In genomic region chr16:10608687-10609409, GRCh38 we compare ENCODE assay signal across 14 cellular contexts. TPM values are rescaled to one million over a fixed set of nuclear protein-coding genes. Genes with fewer than 3 reads are reported as not detected.
DNase-seq lines count a peak whose midpoint lies in the region; ATAC-seq and TF ChIP-seq lines count a peak whose summit lies in the region.
"Had no signal": no experiment of that assay in that cellular context is flagged by ENCODE, and none has a peak within 500 bp of the region (broad histone marks: within the 10 kb centered on the region; RNA-seq: fewer than 3 reads in every experiment).

No MANE protein-coding gene starts in this region.

- H3K27me3 ChIP-seq in right atrium auricular region (no peaks in the 10 kb centered on the region), upper lobe of right lung (no peaks in the 10 kb centered on the region)
- H3K27me3 ChIP-seq: SJSA1, spleen, tibial nerve had no signal

- intact Hi-C loops in Right ventricle myocardium inferior (cut with DNase I) (no loop called here), upper lobe of right lung (cut with DNase I) (no loop called here)

- TF ChIP-seq CTCF in right atrium auricular region (IDR thresholded peaks at IDR 0.05) (no peak), upper lobe of right lung (IDR thresholded peaks at IDR 0.05) (no peak)

- H3K27ac ChIP-seq in right atrium auricular region (peak overlapping the region in 1 of 2 donors; percentile 19), upper lobe of right lung (peak overlapping the region; percentile 28)
- H3K27ac ChIP-seq: SJSA1, spleen had no signal

- H3K9me3 ChIP-seq in right atrium auricular region (no peaks in the 10 kb centered on the region), upper lobe of right lung (no peaks in the 10 kb centered on the region)
- H3K9me3 ChIP-seq: SJSA1, spleen, tibial nerve had no signal

- H3K4me3 ChIP-seq in right atrium auricular region = no peak overlapping the region
- no peak overlapping the region for H3K4me3 ChIP-seq in upper lobe of right lung
- H3K4me3 ChIP-seq: SJSA1, spleen, tibial nerve had no signal

- DNase-seq in Right ventricle myocardium inferior (ENCODE audit: missing footprints) = no peak
- no peak for DNase-seq in right atrium auricular region (ENCODE audit: low spot score)
- DNase-seq in fibroblast of peridontal ligament (ENCODE audit: extremely low read depth) = peak; percentile 48
- peak; percentile 11 for DNase-seq in middle frontal gyrus (ENCODE audit: extremely low spot score, low spot score)
- peak; percentile 66 for DNase-seq in upper lobe of right lung
- no peak for DNase-seq in activated CD4-positive, CD25-positive, alpha-beta regulatory T cell (lab: John Stamatoyannopoulos, UW)
- DNase-seq in NCI-H1436 treated with DMSO at 0.1 percent for 48 hours (lab: John Stamatoyannopoulos, UW) = no peak
- DNase-seq: activated naive CD4-positive, alpha-beta T cell treated with anti-CD3 and anti-CD28 coated beads for 36 hours; Kasumi-1; NCI-H187 treated with DMSO at 0.1 percent for 48 hours; spleen had no signal

- H3K36me3 ChIP-seq in right atrium auricular region (no peaks in the 10 kb centered on the region), upper lobe of right lung (no peaks in the 10 kb centered on the region)
- H3K36me3 ChIP-seq: SJSA1, spleen, tibial nerve had no signal

- peaks cover 0 to 13% of the 10 kb centered on the region in 2 donors for H3K4me1 ChIP-seq in right atrium auricular region
- H3K4me1 ChIP-seq in upper lobe of right lung = peaks cover 4% of the 10 kb centered on the region
- H3K4me1 ChIP-seq: SJSA1 had no signal

- ATAC-seq in Right ventricle myocardium inferior (peak; percentile 88), upper lobe of right lung (peak; percentile 83), HG03520 (IDR thresholded peaks at IDR 0.05; ENCODE audit: unreplicated experiment) (no peak)

RNA-seq across cellular contexts. Expression of gene EMP2, which starts 28.4 kb away (rescaled TPM):
- total RNA-seq in Right ventricle myocardium inferior = 110 TPM
- 10 to 100 TPM; 40.3 to 66.8 TPM for total RNA-seq in right atrium auricular region
- total RNA-seq in upper lobe of right lung = 726 TPM
- total RNA-seq: activated naive CD4-positive, alpha-beta T cell treated with anti-CD3 and anti-CD28 coated beads for 36 hours had no signal

Comparison
In these comparisons a context has a peak if more than half of its experiments do, and no peak if none do; other contexts are left out.
1. DNase-seq: peak in fibroblast of peridontal ligament (single experiment), middle frontal gyrus (single experiment) and upper lobe of right lung (single experiment); none in Right ventricle myocardium inferior (single experiment), right atrium auricular region (single experiment), activated CD4-positive, CD25-positive, alpha-beta regulatory T cell (0 of 4) and NCI-H1436 treated with DMSO at 0.1 percent for 48 hours (single experiment).